Comparison of ENCODE assay signal across 1 cellular context in the genomic region with DNA sequence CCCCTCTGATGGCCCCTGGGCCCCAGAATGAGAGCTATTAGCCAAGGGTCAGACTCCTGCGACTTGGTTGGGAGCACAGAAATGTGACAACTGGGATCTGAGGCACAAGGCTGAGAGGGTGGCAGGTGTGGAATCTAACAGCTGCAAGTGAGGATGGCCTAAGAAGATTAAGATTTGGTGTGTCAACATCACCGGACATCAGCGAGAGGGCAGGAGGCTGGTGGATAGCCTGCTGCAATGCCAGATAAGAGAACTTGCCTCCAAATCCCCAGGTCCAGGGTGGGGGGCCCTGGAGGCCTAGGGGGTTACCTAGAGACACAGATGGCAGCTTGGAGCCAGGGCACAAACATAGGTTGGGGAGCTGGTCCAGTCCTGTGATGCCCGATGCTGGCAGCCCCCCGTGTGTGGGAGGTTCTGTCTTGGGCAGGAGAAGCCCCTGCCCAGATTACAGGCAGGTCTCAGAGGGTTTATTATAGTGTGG.
TF ChIP-seq lines count a peak whose summit lies in the region.

No MANE protein-coding gene starts in this region.

TF ChIP-seq in SK-N-SH treated with all-trans-retinoic acid at 6 μM for 48 hours, 23 proteins besides CTCF, POLR2A, EP300 and RAD21 (continued from another document):
- TF ChIP-seq, protein P1, sequence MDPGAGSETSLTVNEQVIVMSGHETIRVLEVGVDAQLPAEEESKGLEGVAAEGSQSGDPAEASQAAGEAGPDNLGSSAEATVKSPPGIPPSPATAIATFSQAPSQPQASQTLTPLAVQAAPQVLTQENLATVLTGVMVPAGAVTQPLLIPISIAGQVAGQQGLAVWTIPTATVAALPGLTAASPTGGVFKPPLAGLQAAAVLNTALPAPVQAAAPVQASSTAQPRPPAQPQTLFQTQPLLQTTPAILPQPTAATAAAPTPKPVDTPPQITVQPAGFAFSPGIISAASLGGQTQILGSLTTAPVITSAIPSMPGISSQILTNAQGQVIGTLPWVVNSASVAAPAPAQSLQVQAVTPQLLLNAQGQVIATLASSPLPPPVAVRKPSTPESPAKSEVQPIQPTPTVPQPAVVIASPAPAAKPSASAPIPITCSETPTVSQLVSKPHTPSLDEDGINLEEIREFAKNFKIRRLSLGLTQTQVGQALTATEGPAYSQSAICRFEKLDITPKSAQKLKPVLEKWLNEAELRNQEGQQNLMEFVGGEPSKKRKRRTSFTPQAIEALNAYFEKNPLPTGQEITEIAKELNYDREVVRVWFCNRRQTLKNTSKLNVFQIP (CRISPR knock-in tag; IDR thresholded peaks at IDR 0.05; ENCODE audit: borderline replicate concordance, low read depth): no peak
- TF ChIP-seq PPARA (CRISPR knock-in tag; IDR thresholded peaks at IDR 0.05; ENCODE audit: borderline replicate concordance) (no peak), ZFP3 (CRISPR knock-in tag; IDR thresholded peaks at IDR 0.05) (no peak), ISL1 (CRISPR knock-in tag; IDR thresholded peaks at IDR 0.05) (no peak), CSDC2 (CRISPR knock-in tag; IDR thresholded peaks at IDR 0.05) (no peak)
- TF ChIP-seq, protein P2, sequence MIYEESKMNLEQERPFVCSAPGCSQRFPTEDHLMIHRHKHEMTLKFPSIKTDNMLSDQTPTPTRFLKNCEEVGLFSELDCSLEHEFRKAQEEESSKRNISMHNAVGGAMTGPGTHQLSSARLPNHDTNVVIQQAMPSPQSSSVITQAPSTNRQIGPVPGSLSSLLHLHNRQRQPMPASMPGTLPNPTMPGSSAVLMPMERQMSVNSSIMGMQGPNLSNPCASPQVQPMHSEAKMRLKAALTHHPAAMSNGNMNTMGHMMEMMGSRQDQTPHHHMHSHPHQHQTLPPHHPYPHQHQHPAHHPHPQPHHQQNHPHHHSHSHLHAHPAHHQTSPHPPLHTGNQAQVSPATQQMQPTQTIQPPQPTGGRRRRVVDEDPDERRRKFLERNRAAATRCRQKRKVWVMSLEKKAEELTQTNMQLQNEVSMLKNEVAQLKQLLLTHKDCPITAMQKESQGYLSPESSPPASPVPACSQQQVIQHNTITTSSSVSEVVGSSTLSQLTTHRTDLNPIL (CRISPR knock-in tag; IDR thresholded peaks at IDR 0.05; ENCODE audit: low read depth): no peak
